15 cellular contexts compared by ENCODE assay signal in the genomic region with DNA sequence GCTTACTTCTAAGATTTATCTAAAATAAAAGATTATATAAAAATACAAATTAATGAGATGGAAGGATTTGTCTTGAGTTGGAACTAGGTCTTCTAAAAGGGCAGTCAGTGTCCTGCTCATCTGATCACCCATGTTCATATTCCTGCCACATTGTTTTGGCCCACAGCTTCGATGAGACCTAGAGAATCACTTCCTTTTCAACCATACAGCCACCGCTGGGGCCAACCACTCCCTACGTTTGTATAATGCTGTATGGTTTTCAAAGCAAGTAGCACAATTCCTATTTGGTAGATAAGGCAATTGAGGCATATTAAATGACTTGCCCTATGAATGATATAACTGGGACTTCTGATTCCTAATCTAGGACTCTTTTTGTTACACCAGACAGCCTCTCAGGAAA.
DNase-seq lines count a peak whose midpoint lies in the region; ATAC-seq and TF ChIP-seq lines count a peak whose summit lies in the region.
"Had no signal": no experiment of that assay in that cellular context is flagged by ENCODE, and none has a peak within 500 bp of the region (broad histone marks: within the 10 kb centered on the region; RNA-seq: fewer than 3 reads in every experiment).

No MANE protein-coding gene starts in this region.

- H3K9me3 ChIP-seq in right cardiac atrium (ENCODE audit: control insufficient read depth, low read length) (no peaks in the 10 kb centered on the region), esophagus squamous epithelium (no peaks in the 10 kb centered on the region), sigmoid colon (no peaks in the 10 kb centered on the region), aorta (ENCODE audit: control insufficient read depth, low read length) (no peaks in the 10 kb centered on the region), BE2C (no peaks in the 10 kb centered on the region)

- 54% methylated on average over 3 of the region's 3 CpGs for WGBS in right cardiac atrium
- WGBS in esophagus squamous epithelium, 2 donors: 63 to 65% methylated on average over 3 of the region's 3 CpGs
- 66 to 84% methylated on average over 3 of the region's 3 CpGs for WGBS in sigmoid colon, 2 donors
- 29 to 43% methylated on average over 3 of the region's 3 CpGs for WGBS in aorta, 2 donors

- no peaks in the 10 kb centered on the region for H3K27me3 ChIP-seq in right cardiac atrium (ENCODE audit: control insufficient read depth, insufficient read depth)
- no peaks in the 10 kb centered on the region for H3K27me3 ChIP-seq in esophagus squamous epithelium
- no peaks in the 10 kb centered on the region for H3K27me3 ChIP-seq in sigmoid colon
- no peaks in the 10 kb centered on the region for H3K27me3 ChIP-seq in aorta (ENCODE audit: control insufficient read depth in 1 of 2, insufficient read depth in 2 of 2, low read length in 1 of 2)
- H3K27me3 ChIP-seq in BE2C: no peaks in the 10 kb centered on the region

- DNase-seq in right cardiac atrium (no peak), cardiac septum (ENCODE audit: low spot score) (no peak), esophagus squamous epithelium (lab: John Stamatoyannopoulos, UW) (no peak), sigmoid colon (no peak), aorta (no peak), BE2C (no peak), SKM-1 (lab: John Stamatoyannopoulos, UW; ENCODE audit: unreplicated experiment) (no peak)
- DNase-seq: activated CD4-positive, alpha-beta memory T cell treated with anti-CD3 and anti-CD28 coated beads, Interleukin-2, amount 10 ng/mL, durations not matched to agents 7 days and 5 days; H7; natural killer cell; NCI-H2029 treated with DMSO at 0.1 percent for 48 hours; NCI-H526; stimulated activated CD4-positive, alpha-beta T cell treated with anti-CD3 and anti-CD28 coated beads, Interleukin-4, amount 100 ng/mL, for 24 hours had no signal

- peaks cover 26% of the 10 kb centered on the region for H3K4me1 ChIP-seq in right cardiac atrium (ENCODE audit: control insufficient read depth, insufficient read depth, low read length)
- H3K4me1 ChIP-seq in esophagus squamous epithelium: peaks cover 39 to 82% (median 43%) of the 10 kb centered on the region in 3 donors
- H3K4me1 ChIP-seq in sigmoid colon: peaks cover 0 to 81% (median 60%) of the 10 kb centered on the region in 4 donors
- peaks cover 4 to 15% of the 10 kb centered on the region in 2 donors for H3K4me1 ChIP-seq in aorta (ENCODE audit: control insufficient read depth in 1 of 2, insufficient read depth in 2 of 2, low read length in 2 of 2)
- no peaks in the 10 kb centered on the region for H3K4me1 ChIP-seq in BE2C

- ATAC-seq in right cardiac atrium (no peak), aorta (ENCODE audit: low FRiP score) (no peak), HG03025 (IDR thresholded peaks at IDR 0.05; ENCODE audit: low FRiP score, unreplicated experiment) (no peak)
- ATAC-seq: natural killer cell had no signal

- intact Hi-C loops in right cardiac atrium (cut with DNase I) (loop anchor here in 1 of 4 donors (10.0 kb wide), 1 partner anchor 251 kb away; the partner anchor contains the start of gene ZFP36L1), cardiac septum (cut with DNase I) (no loop called here), esophagus squamous epithelium (cut with DNase I) (loop anchor here (10.0 kb wide), 2 partner anchors 131 to 241 kb away; no protein-coding TSS in a partner anchor), sigmoid colon (cut with DNase I) (no loop called here), aorta (cut with DNase I) (loop anchor here in 1 of 2 donors (5.0 to 10.0 kb wide), 3 partner anchors 149 to 599 kb away; no protein-coding TSS in a partner anchor)

- H3K27ac ChIP-seq in right cardiac atrium (ENCODE audit: low read length) (peak overlapping the region; percentile 80), esophagus squamous epithelium (peak overlapping the region; percentile 94 to 99 (median 96)), sigmoid colon (peak overlapping the region; percentile 93 to 96 (median 96)), aorta (ENCODE audit: low read depth in 1 of 2, low read length in 2 of 2) (peak overlapping the region; percentile 59 to 92)
- H3K27ac ChIP-seq: VCaP had no signal

- no peak for TF ChIP-seq POLR2A in esophagus squamous epithelium (IDR thresholded peaks at IDR 0.05)
- no peak for TF ChIP-seq POLR2A in sigmoid colon (IDR thresholded peaks at IDR 0.05)

- H3K36me3 ChIP-seq in esophagus squamous epithelium (no peaks in the 10 kb centered on the region), sigmoid colon (no peaks in the 10 kb centered on the region), aorta (ENCODE audit: control insufficient read depth in 1 of 2, insufficient read depth in 2 of 2, low read length in 1 of 2) (no peaks in the 10 kb centered on the region), BE2C (no peaks in the 10 kb centered on the region)

- H3K4me3 ChIP-seq in right cardiac atrium (ENCODE audit: low read length) (no peak overlapping the region), esophagus squamous epithelium (no peak overlapping the region), sigmoid colon (no peak overlapping the region), aorta (ENCODE audit: low read length in 2 of 2) (no peak overlapping the region), BE2C (ENCODE audit: low read depth, low read length) (no peak overlapping the region)

- TF ChIP-seq CTCF in esophagus squamous epithelium (IDR thresholded peaks at IDR 0.05): no peak
- no peak for TF ChIP-seq CTCF in sigmoid colon (IDR thresholded peaks at IDR 0.05)
- TF ChIP-seq CTCF in BE2C (IDR thresholded peaks at IDR 0.05; ENCODE audit: low read depth, low read length): no peak

- TF ChIP-seq EP300 in sigmoid colon (IDR thresholded peaks at IDR 0.05): no peak
